In the genomic region with DNA sequence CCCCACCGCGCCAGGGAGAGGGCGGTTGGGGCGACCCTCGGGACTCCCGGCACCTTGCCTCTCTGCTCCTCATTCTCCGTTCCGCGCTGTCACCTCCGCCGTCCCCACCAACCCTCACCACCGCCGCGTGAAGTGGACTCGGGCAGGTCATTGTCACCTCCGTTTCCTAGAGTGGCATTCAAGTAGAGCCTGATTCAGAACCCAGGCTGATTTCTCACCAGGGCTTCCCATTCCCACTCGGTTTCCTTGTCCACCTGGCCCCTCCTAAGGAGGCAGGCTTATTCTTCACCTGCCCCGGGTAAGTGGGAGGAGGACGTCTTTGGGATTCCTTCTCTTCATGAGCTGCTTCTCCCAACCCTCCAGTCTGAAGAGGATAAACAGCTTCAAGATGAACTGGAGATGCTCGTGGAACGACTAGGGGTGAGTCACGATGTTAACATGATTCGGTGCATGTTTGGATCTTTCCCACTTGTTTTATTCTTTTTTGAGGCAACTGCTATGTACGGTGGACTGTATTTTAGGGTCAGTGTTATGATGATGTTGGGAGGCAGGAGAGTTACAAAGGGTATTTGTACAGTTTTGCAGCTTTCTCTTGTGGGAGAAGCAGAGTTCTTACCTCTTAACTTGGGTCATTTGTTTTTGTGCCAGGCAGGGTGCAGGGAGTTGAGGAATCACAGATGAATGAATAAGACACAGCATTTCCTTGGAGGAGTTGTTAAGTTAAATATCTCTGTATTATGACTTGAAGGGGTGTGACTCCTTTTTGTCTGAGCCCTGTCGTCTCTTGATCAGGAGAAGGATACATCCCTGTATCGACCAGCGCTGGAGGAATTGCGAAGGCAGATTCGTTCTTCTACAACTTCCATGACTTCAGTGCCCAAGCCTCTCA, we compare ENCODE assay signal across 9 cellular contexts. TPM values are rescaled to one million over a fixed set of nuclear protein-coding genes. Genes with fewer than 3 reads are reported as not detected.
DNase-seq lines count a peak whose midpoint lies in the region; ATAC-seq and TF ChIP-seq lines count a peak whose summit lies in the region.
"Had no signal": no experiment of that assay in that cellular context is flagged by ENCODE, and none has a peak within 500 bp of the region (broad histone marks: within the 10 kb centered on the region; RNA-seq: fewer than 3 reads in every experiment).

No MANE protein-coding gene starts in this region.

- H3K4me3 ChIP-seq in CD8-positive, alpha-beta memory T cell (ENCODE audit: low read length): peak overlapping the region; percentile 68
- H3K4me3 ChIP-seq in HUES48 (ENCODE audit: low read depth, low read length): peak overlapping the region; percentile 98
- peak overlapping the region; percentile 75 for H3K4me3 ChIP-seq in astrocyte of the spinal cord (ENCODE audit: low read depth, low read length)
- H3K4me3 ChIP-seq in right lobe of liver: peak overlapping the region; percentile 69 to 99 (median 92)
- peak overlapping the region; percentile 96 for H3K4me3 ChIP-seq in upper lobe of right lung

- H3K36me3 Mint-ChIP-seq in CD8-positive, alpha-beta memory T cell: peaks cover 5 to 57% (median 15%) of the 10 kb centered on the region in 3 donors

- no peaks in the 10 kb centered on the region for H3K27me3 ChIP-seq in CD8-positive, alpha-beta memory T cell (ENCODE audit: insufficient read depth, low read length, poor library complexity, severe bottlenecking)
- H3K27me3 ChIP-seq in HUES48 (ENCODE audit: control insufficient read depth, insufficient read depth, low read length) (no peaks in the 10 kb centered on the region), right lobe of liver (no peaks in the 10 kb centered on the region), upper lobe of right lung (no peaks in the 10 kb centered on the region)

- peaks cover 25 to 36% (median 36%) of the 10 kb centered on the region in 3 donors for H3K4me1 Mint-ChIP-seq in CD8-positive, alpha-beta memory T cell

- peak overlapping the region; percentile 57 for H3K27ac ChIP-seq in CD8-positive, alpha-beta memory T cell (ENCODE audit: low read depth, low read length)
- H3K27ac ChIP-seq in HUES48 (ENCODE audit: low read depth, low read length) (peak overlapping the region; percentile 78), right lobe of liver (peak overlapping the region in 2 of 3 donors; percentile 40 to 50), upper lobe of right lung (peak overlapping the region; percentile 80)

- H3K9me3 Mint-ChIP-seq in CD8-positive, alpha-beta memory T cell: no peaks in the 10 kb centered on the region

- DNase-seq in CD8-positive, alpha-beta memory T cell: no peak
- DNase-seq in astrocyte of the spinal cord (ENCODE audit: low read depth, low spot score) (peak; percentile 38), right lobe of liver (no peak), upper lobe of right lung (no peak)

- no peak for TF ChIP-seq POLR2A in right lobe of liver (IDR thresholded peaks at IDR 0.05)

- 11% methylated on average over 21 of the region's 29 CpGs for WGBS in right lobe of liver (ENCODE audit: insufficient coverage, low coverage, low lambda C conversion rate, missing lambda C conversion rate)

- peaks cover 14% of the 10 kb centered on the region for H3K4me1 ChIP-seq in CD8-positive, alpha-beta memory T cell (ENCODE audit: insufficient read depth, low read length)
- H3K4me1 ChIP-seq in HUES48 (ENCODE audit: control insufficient read depth, insufficient read depth, low read length) (no peaks in the 10 kb centered on the region), right lobe of liver (peaks cover 0 to 8% (median 6%) of the 10 kb centered on the region in 4 donors), upper lobe of right lung (peaks cover 19% of the 10 kb centered on the region)

- in situ Hi-C loops in astrocyte of the spinal cord (cut with HindIII; ENCODE audit: low sequenced_read_pairs): no loop called here

- peak overlapping the region; percentile 89 to 96 (median 92) for H3K4me3 Mint-ChIP-seq in CD8-positive, alpha-beta memory T cell

- POLR2A ChIA-PET in CD8-positive, alpha-beta memory T cell (lab: Charles Lee): interaction anchor here (0.8 to 1.5 kb wide), 2 partner anchors 115 to 126 kb away, joined by 4 to 5 read pairs; no protein-coding TSS in a partner anchor

- no peak for TF ChIP-seq CTCF in astrocyte of the spinal cord (IDR thresholded peaks at IDR 0.05; ENCODE audit: low read depth, low read length)
- no peak for TF ChIP-seq CTCF in right lobe of liver (IDR thresholded peaks at IDR 0.05)
- TF ChIP-seq CTCF in upper lobe of right lung (IDR thresholded peaks at IDR 0.05): no peak

- H3K9ac ChIP-seq in HUES48 (ENCODE audit: low read depth, low read length): peak overlapping the region; percentile 87

- H3K36me3 ChIP-seq in CD8-positive, alpha-beta memory T cell (ENCODE audit: insufficient read depth, low read length): peaks cover 43% of the 10 kb centered on the region
- H3K36me3 ChIP-seq in HUES48 (ENCODE audit: control insufficient read depth, insufficient read depth, low read length) (peaks cover 47% of the 10 kb centered on the region), right lobe of liver (peaks cover 8 to 43% (median 24%) of the 10 kb centered on the region in 4 donors), upper lobe of right lung (peaks cover 46% of the 10 kb centered on the region)

- ATAC-seq in right lobe of liver (no peak), upper lobe of right lung (no peak), HG03571 (IDR thresholded peaks at IDR 0.05; ENCODE audit: unreplicated experiment) (no peak), HG02623 (IDR thresholded peaks at IDR 0.05; ENCODE audit: unreplicated experiment) (no peak), HG03095 (IDR thresholded peaks at IDR 0.05; ENCODE audit: unreplicated experiment) (no peak)

- H3K9me3 ChIP-seq in CD8-positive, alpha-beta memory T cell (ENCODE audit: low read length): no peaks in the 10 kb centered on the region
- no peaks in the 10 kb centered on the region for H3K9me3 ChIP-seq in HUES48 (ENCODE audit: control insufficient read depth, insufficient read depth, low read length)
- H3K9me3 ChIP-seq in right lobe of liver: no peaks in the 10 kb centered on the region
- H3K9me3 ChIP-seq in upper lobe of right lung: no peaks in the 10 kb centered on the region

- peak overlapping the region; percentile 52 to 95 (median 89) for H3K27ac Mint-ChIP-seq in CD8-positive, alpha-beta memory T cell

- H3K27me3 Mint-ChIP-seq in CD8-positive, alpha-beta memory T cell: peaks cover 0 to 3% of the 10 kb centered on the region in 2 donors

- CTCF ChIA-PET in CD8-positive, alpha-beta memory T cell (lab: Charles Lee): interaction anchor here (0.7 kb wide), 1 partner anchor 164 kb away, joined by 3 read pairs; a partner anchor contains a TSS

- intact Hi-C loops in right lobe of liver (cut with DNase I): loop anchor here in 1 of 2 donors (10.0 kb wide), 2 partner anchors 135 to 405 kb away; no protein-coding TSS in a partner anchor
- intact Hi-C loops in upper lobe of right lung (cut with DNase I): no loop called here

RNA-seq across cellular contexts. Expression of a gene that starts 0.7 kb away (rescaled TPM):
- total RNA-seq in CD8-positive, alpha-beta memory T cell: 100 to 1,000 TPM; 334 to 342 TPM
- 211 TPM for polyA plus RNA-seq in CD8-positive, alpha-beta memory T cell
- total RNA-seq in right lobe of liver: 100 to 1,000 TPM in 3 of 6 experiments, 10 to 100 TPM in 3; 85.5 to 153 (median 103) TPM
- 152 TPM for total RNA-seq in upper lobe of right lung

RNA-seq across cellular contexts. Expression of a gene that starts 14.7 kb away (rescaled TPM):
- total RNA-seq in CD8-positive, alpha-beta memory T cell: 100 to 1,000 TPM; 693 to 694 TPM
- 46.2 TPM for polyA plus RNA-seq in CD8-positive, alpha-beta memory T cell
- 100 to 1,000 TPM; 262 to 368 (median 291) TPM for total RNA-seq in right lobe of liver
- 295 TPM for total RNA-seq in upper lobe of right lung

RNA-seq across cellular contexts. Expression of a gene that starts 23.9 kb away (rescaled TPM):
- not detected for total RNA-seq in CD8-positive, alpha-beta memory T cell
- polyA plus RNA-seq in CD8-positive, alpha-beta memory T cell: not detected
- total RNA-seq in right lobe of liver (not detected), upper lobe of right lung (not detected)
- total RNA-seq: SK-MEL-5 had no signal

RNA-seq across cellular contexts. Expression of a gene that starts 37.7 kb away (rescaled TPM):
- total RNA-seq in CD8-positive, alpha-beta memory T cell: 1 to 10 TPM; 2.2 to 2.4 TPM
- polyA plus RNA-seq in CD8-positive, alpha-beta memory T cell: 2.2 TPM
- 1 to 10 TPM; 2.4 to 6.5 (median 3.1) TPM for total RNA-seq in right lobe of liver
- total RNA-seq in upper lobe of right lung: 19.0 TPM

RNA-seq across cellular contexts. Expression of a gene that starts 38.4 kb away (rescaled TPM):
- under 1 TPM; 0.66 to 0.77 TPM for total RNA-seq in CD8-positive, alpha-beta memory T cell
- not detected for polyA plus RNA-seq in CD8-positive, alpha-beta memory T cell
- under 1 TPM in 3 of 6 experiments, not detected in 3; 0.21 to 0.42 (median 0.24) TPM for total RNA-seq in right lobe of liver
- not detected for total RNA-seq in upper lobe of right lung
